ENCODE assay signal across 19 cellular contexts in the genomic region with DNA sequence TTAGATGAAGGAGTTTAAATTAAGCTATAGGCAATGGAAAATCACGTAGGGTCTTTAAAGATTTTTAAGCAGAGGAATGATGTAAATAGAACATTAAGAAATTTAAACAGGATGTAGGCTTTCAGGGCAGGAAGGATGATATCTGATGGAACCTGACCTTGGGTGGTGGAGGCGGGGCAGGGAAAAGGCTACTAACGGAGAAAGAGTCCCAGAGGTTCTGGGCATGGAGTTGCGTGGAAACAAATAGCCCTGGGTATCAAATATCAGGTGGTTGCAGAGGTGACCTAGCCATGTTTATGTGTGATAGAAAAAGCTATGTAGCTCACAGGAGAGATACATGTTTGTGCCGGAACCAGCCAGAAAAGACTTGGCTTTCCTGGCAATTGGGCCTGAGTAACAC.
"Had no signal": no experiment of that assay in that cellular context is flagged by ENCODE, and none has a peak within 500 bp of the region (broad histone marks: within the 10 kb centered on the region; RNA-seq: fewer than 3 reads in every experiment).

No MANE protein-coding gene starts in this region.

- H3K4me3 ChIP-seq: ascending aorta, breast epithelium, lung, stomach, testis, upper lobe of left lung had no signal

- H3K27me3 Mint-ChIP-seq: activated T-helper 17 cell treated with anti-CD3 and anti-CD28 coated beads, Interleukin-2, amount 50 U/mL, for 72 hours; dendritic cell treated with granulocyte-macrophage colony-stimulating factor and Interleukin-4, amounts not matched to agents 40 ng/mL and 50 ng/mL, for 4 days had no signal

- H3K4me3 Mint-ChIP-seq: activated naive CD8-positive, alpha-beta T cell treated with anti-CD3 and anti-CD28 coated beads, Interleukin-2, amount 50 U/mL, for 24 hours; activated T-helper 17 cell treated with anti-CD3 and anti-CD28 coated beads, Interleukin-2, amount 50 U/mL, for 72 hours; dendritic cell treated with granulocyte-macrophage colony-stimulating factor and Interleukin-4, amounts not matched to agents 40 ng/mL and 50 ng/mL, for 4 days; immature natural killer cell; neural crest cell had no signal

- H3K4me1 ChIP-seq: ascending aorta, breast epithelium, stomach, testis, upper lobe of left lung had no signal

- H3K36me3 ChIP-seq: ascending aorta, breast epithelium, stomach, upper lobe of left lung had no signal

- H3K27ac Mint-ChIP-seq: activated naive CD8-positive, alpha-beta T cell treated with anti-CD3 and anti-CD28 coated beads, Interleukin-2, amount 50 U/mL, for 24 hours; activated T-helper 17 cell treated with anti-CD3 and anti-CD28 coated beads, Interleukin-2, amount 50 U/mL, for 72 hours; dendritic cell treated with granulocyte-macrophage colony-stimulating factor and Interleukin-4, amounts not matched to agents 40 ng/mL and 50 ng/mL, for 4 days; immature natural killer cell had no signal

- DNase-seq: activated naive CD4-positive, alpha-beta T cell treated with Interleukin-2 at 50 U/mL for 16 hours; activated naive CD8-positive, alpha-beta T cell treated with anti-CD3 and anti-CD28 coated beads, Interleukin-2, amount 50 U/mL, for 24 hours; cerebellar nuclear complex; effector memory CD4-positive, alpha-beta T cell; foreskin melanocyte; head of caudate nucleus; immature natural killer cell; stimulated activated CD4-positive, alpha-beta T cell treated with anti-CD3 and anti-CD28 coated beads, Interleukin-12 subunit alpha, Interleukin-12 subunit beta, amount 100 ng/mL, for 4 hours; stimulated activated CD4-positive, alpha-beta T cell treated with anti-CD3 and anti-CD28 coated beads, Interleukin-2, amount 100 ng/mL, for 24 hours; stomach; testis; upper lobe of left lung had no signal

- H3K9me3 ChIP-seq: testis, upper lobe of left lung had no signal

- H3K27ac ChIP-seq: ascending aorta, breast epithelium, stomach, testis had no signal

- H3K4me1 Mint-ChIP-seq: activated naive CD8-positive, alpha-beta T cell treated with anti-CD3 and anti-CD28 coated beads, Interleukin-2, amount 50 U/mL, for 24 hours; activated T-helper 17 cell treated with anti-CD3 and anti-CD28 coated beads, Interleukin-2, amount 50 U/mL, for 72 hours; immature natural killer cell; neural crest cell had no signal

- ATAC-seq: activated CD4-positive, CD25-positive, alpha-beta regulatory T cell treated with anti-CD3 and anti-CD28 coated beads, Interleukin-2, amount 50 U/mL, for 24 hours; activated naive CD8-positive, alpha-beta T cell treated with anti-CD3 and anti-CD28 coated beads, Interleukin-2, amount 50 U/mL, for 24 hours; activated T-helper 17 cell treated with anti-CD3 and anti-CD28 coated beads, Interleukin-2, amount 50 U/mL, for 72 hours had no signal

- H3K27me3 ChIP-seq: ascending aorta, breast epithelium, testis, upper lobe of left lung had no signal

- H3K9me3 Mint-ChIP-seq: activated T-helper 17 cell treated with anti-CD3 and anti-CD28 coated beads, Interleukin-2, amount 50 U/mL, for 72 hours; dendritic cell treated with granulocyte-macrophage colony-stimulating factor and Interleukin-4, amounts not matched to agents 40 ng/mL and 50 ng/mL, for 4 days; immature natural killer cell had no signal
